16 cellular contexts compared by ENCODE assay signal in genomic region chr4:122963222-122963621, GRCh38. TPM values are rescaled to one million over a fixed set of nuclear protein-coding genes. Genes with fewer than 3 reads are reported as not detected.
DNase-seq lines count a peak whose midpoint lies in the region; ATAC-seq, FAIRE-seq and TF ChIP-seq lines count a peak whose summit lies in the region.
"Had no signal": no experiment of that assay in that cellular context is flagged by ENCODE, and none has a peak within 500 bp of the region (broad histone marks: within the 10 kb centered on the region; RNA-seq: fewer than 3 reads in every experiment).

No MANE protein-coding gene starts in this region.

- peaks cover 0 to 3% (median 0%) of the 10 kb centered on the region in 11 donors for H3K9me3 Mint-ChIP-seq in naive thymus-derived CD4-positive, alpha-beta T cell
- H3K9me3 Mint-ChIP-seq: CD8-positive, alpha-beta T cell; mesothelial cell of epicardium had no signal

- POLR2A ChIA-PET in naive thymus-derived CD4-positive, alpha-beta T cell (lab: Charles Lee), result no interaction called here

- H2AFZ ChIP-seq in GM23248, result no peak overlapping the region

- TF ChIP-seq CTCF in bronchial epithelial cell (IDR thresholded peaks at IDR 0.05; ENCODE audit: insufficient read depth, low read length, severe bottlenecking), result no peak

- H3K36me3 ChIP-seq in GM23248 (ENCODE audit: low read depth) (no peaks in the 10 kb centered on the region), bronchial epithelial cell (ENCODE audit: control insufficient read depth, insufficient read depth, low read length) (no peaks in the 10 kb centered on the region)
- H3K36me3 ChIP-seq in naive thymus-derived CD4-positive, alpha-beta T cell (ENCODE audit: control insufficient read depth in 2 of 3, insufficient read depth in 3 of 3, low read length in 3 of 3), result no peaks in the 10 kb centered on the region
- H3K36me3 ChIP-seq: esophagus muscularis mucosa had no signal

- intact Hi-C loops in naive thymus-derived CD4-positive, alpha-beta T cell (cut with micrococcal nuclease), result no loop called here

- peaks cover 0 to 8% (median 5%) of the 10 kb centered on the region in 7 donors for H3K4me1 Mint-ChIP-seq in naive thymus-derived CD4-positive, alpha-beta T cell

- no peaks in the 10 kb centered on the region for H3K9me3 ChIP-seq in GM23248 (ENCODE audit: low read depth)
- no peaks in the 10 kb centered on the region for H3K9me3 ChIP-seq in naive thymus-derived CD4-positive, alpha-beta T cell (ENCODE audit: control insufficient read depth in 2 of 3, low read length in 3 of 3)
- H3K9me3 ChIP-seq: esophagus muscularis mucosa had no signal

- H3F3A ChIP-seq in GM23248 (ENCODE audit: insufficient read depth), result no peaks in the 10 kb centered on the region

- no peak overlapping the region for H3K27ac ChIP-seq in GM23248
- no peak overlapping the region for H3K27ac ChIP-seq in naive thymus-derived CD4-positive, alpha-beta T cell (ENCODE audit: low read depth, low read length)
- H3K27ac ChIP-seq: esophagus muscularis mucosa had no signal

- peak; percentile 46 for ATAC-seq in naive thymus-derived CD4-positive, alpha-beta T cell
- ATAC-seq in HG03135 (IDR thresholded peaks at IDR 0.05; ENCODE audit: unreplicated experiment), result no peak
- no peak for ATAC-seq in GM21786 (IDR thresholded peaks at IDR 0.05; ENCODE audit: unreplicated experiment)
- ATAC-seq: CD8-positive, alpha-beta T cell had no signal

- FAIRE-seq in bronchial epithelial cell (lab: Jason Lieb, UNC), result no peak
- FAIRE-seq: TTC549 had no signal

- DNase-seq in GM23248 (peak; percentile 54), MV-4-11 (lab: John Stamatoyannopoulos, UW) (peak; percentile 67), bronchial epithelial cell (ENCODE audit: low read depth) (peak; percentile 94), DMS 273 (lab: John Stamatoyannopoulos, UW; ENCODE audit: unreplicated experiment) (no peak)
- DNase-seq in naive thymus-derived CD4-positive, alpha-beta T cell, result no peak
- DNase-seq: activated naive CD4-positive, alpha-beta T cell treated with Interleukin-2 at 50 U/mL for 16 hours; CD8-positive, alpha-beta T cell; cerebellar nuclear complex; NCI-H1694; NCI-H526; SHP77 had no signal

- H3K79me2 ChIP-seq in GM23248 (ENCODE audit: insufficient read depth), result no peaks in the 10 kb centered on the region

- H3K27me3 Mint-ChIP-seq in naive thymus-derived CD4-positive, alpha-beta T cell, result no peaks in the 10 kb centered on the region

- H3K27ac Mint-ChIP-seq in naive thymus-derived CD4-positive, alpha-beta T cell, result no peak overlapping the region
- H3K27ac Mint-ChIP-seq: CD8-positive, alpha-beta T cell; mesothelial cell of epicardium had no signal

- no peak overlapping the region for H3K4me3 Mint-ChIP-seq in naive thymus-derived CD4-positive, alpha-beta T cell
- H3K4me3 Mint-ChIP-seq: CD8-positive, alpha-beta T cell; mesothelial cell of epicardium had no signal

- CTCF ChIA-PET in naive thymus-derived CD4-positive, alpha-beta T cell (lab: Charles Lee), result no interaction called here

- no peaks in the 10 kb centered on the region for H4K20me1 ChIP-seq in GM23248 (ENCODE audit: insufficient read depth)

- H3K36me3 Mint-ChIP-seq in naive thymus-derived CD4-positive, alpha-beta T cell, result peaks cover 10 to 37% (median 15%) of the 10 kb centered on the region in 5 donors

- H3K27me3 ChIP-seq in GM23248 (replicated peaks; ENCODE audit: insufficient read depth) (no peaks in the 10 kb centered on the region), bronchial epithelial cell (ENCODE audit: control insufficient read depth, insufficient read depth, low read length) (no peaks in the 10 kb centered on the region)
- no peaks in the 10 kb centered on the region for H3K27me3 ChIP-seq in naive thymus-derived CD4-positive, alpha-beta T cell (ENCODE audit: control insufficient read depth in 2 of 2, insufficient read depth in 2 of 2, low read length in 2 of 2)
- H3K27me3 ChIP-seq: esophagus muscularis mucosa had no signal

- H3K4me1 ChIP-seq in GM23248 (ENCODE audit: insufficient read depth), result peaks cover 10% of the 10 kb centered on the region; the same call in 1 of the 2 replicates
- no peaks in the 10 kb centered on the region for H3K4me1 ChIP-seq in naive thymus-derived CD4-positive, alpha-beta T cell (ENCODE audit: control insufficient read depth in 2 of 2, insufficient read depth in 2 of 2, low read length in 2 of 2)

- H3K9ac ChIP-seq in GM23248, result no peak overlapping the region

- H3K4me3 ChIP-seq in GM23248 (no peak overlapping the region), bronchial epithelial cell (ENCODE audit: low read depth, low read length) (no peak overlapping the region)
- no peak overlapping the region for H3K4me3 ChIP-seq in naive thymus-derived CD4-positive, alpha-beta T cell (ENCODE audit: low read length)
- H3K4me3 ChIP-seq: esophagus muscularis mucosa had no signal

- H3K9me2 ChIP-seq in GM23248 (ENCODE audit: insufficient read depth), result no peaks in the 10 kb centered on the region

- no peak overlapping the region for H3K4me2 ChIP-seq in GM23248 (ENCODE audit: unreplicated experiment)

- in situ Hi-C loops in GM23248 (cut with MboI), result no loop called here

RNA-seq across cellular contexts. Expression of gene NUDT6, which starts 40.8 kb away (rescaled TPM):
- total RNA-seq in GM23248 (2014; rRNA removed; shearing (Covaris generic)), result 4.3 and 4.9 TPM in 2 replicates
- 4.1 and 6.0 TPM in 2 replicates for polyA plus RNA-seq in GM23248 (2016; fragmentation: Nextera tagmentation; extraction: Ambion mirVana)
- total RNA-seq in bronchial epithelial cell, result 2.7 and 3.9 TPM in 2 replicates
- total RNA-seq in naive thymus-derived CD4-positive, alpha-beta T cell, result 1 to 10 TPM; 1.4 to 7.4 (median 3.0) TPM
- polyA plus RNA-seq in naive thymus-derived CD4-positive, alpha-beta T cell, result 1 to 10 TPM in 1 of 2 donors, under 1 TPM in 1; 0.82 to 2.3 TPM

Comparison
In these comparisons a context has a peak if more than half of its experiments do, and no peak if none do; other contexts are left out.
1. DNase-seq: peak in GM23248 (single experiment), MV-4-11 (single experiment) and bronchial epithelial cell (single experiment); none in naive thymus-derived CD4-positive, alpha-beta T cell (0 of 9) and DMS 273 (single experiment).